ENCODE assay signal across 34 cellular contexts in genomic region chr18:44691148-44691925, GRCh38. TPM values are rescaled to one million over a fixed set of nuclear protein-coding genes. Genes with fewer than 3 reads are reported as not detected.
DNase-seq lines count a peak whose midpoint lies in the region; ATAC-seq, FAIRE-seq and TF ChIP-seq lines count a peak whose summit lies in the region.
"Had no signal": no experiment of that assay in that cellular context is flagged by ENCODE, and none has a peak within 500 bp of the region (broad histone marks: within the 10 kb centered on the region; RNA-seq: fewer than 3 reads in every experiment).

No MANE protein-coding gene starts in this region.

- FAIRE-seq in pancreas (lab: Jason Lieb, UNC): no peak
- FAIRE-seq: GM19239, H54, HTR-8/SVneo had no signal

- peak; percentile 94 for ATAC-seq in left colon
- peak; percentile 76 to 89 (median 80) for ATAC-seq in pancreas
- no peak for ATAC-seq in activated T-helper 17 cell treated with anti-CD3 and anti-CD28 coated beads, Interleukin-2, amount 50 U/mL, for 72 hours (replicated peaks)
- ATAC-seq in HG03097 (IDR thresholded peaks at IDR 0.05; ENCODE audit: low FRiP score, unreplicated experiment): no peak
- no peak for ATAC-seq in HG03469 (IDR thresholded peaks at IDR 0.05; ENCODE audit: unreplicated experiment)
- ATAC-seq: foreskin keratinocyte, right cardiac atrium had no signal

- no peaks in the 10 kb centered on the region for H3K36me3 ChIP-seq in pancreas
- H3K36me3 ChIP-seq: adrenal gland, esophagus squamous epithelium, MG63, transverse colon had no signal

- H3K4me3 Mint-ChIP-seq in activated T-helper 17 cell treated with anti-CD3 and anti-CD28 coated beads, Interleukin-2, amount 50 U/mL, for 72 hours: no peak overlapping the region
- H3K4me3 Mint-ChIP-seq: activated naive CD4-positive, alpha-beta T cell treated with anti-CD3 and anti-CD28 coated beads, Interleukin-2, amount 10 ng/mL, durations not matched to agents 7 days and 5 days; CD4-positive, CD25-positive, alpha-beta regulatory T cell; central memory CD8-positive, alpha-beta T cell; dendritic cell treated with granulocyte-macrophage colony-stimulating factor and Interleukin-4, amounts not matched to agents 40 ng/mL and 50 ng/mL, for 4 days; endodermal cell had no signal

- H3K27ac Mint-ChIP-seq in activated T-helper 17 cell treated with anti-CD3 and anti-CD28 coated beads, Interleukin-2, amount 50 U/mL, for 72 hours: no peak overlapping the region
- H3K27ac Mint-ChIP-seq: activated naive CD4-positive, alpha-beta T cell treated with anti-CD3 and anti-CD28 coated beads, Interleukin-2, amount 10 ng/mL, durations not matched to agents 7 days and 5 days; CD4-positive, CD25-positive, alpha-beta regulatory T cell; dendritic cell treated with granulocyte-macrophage colony-stimulating factor and Interleukin-4, amounts not matched to agents 40 ng/mL and 50 ng/mL, for 4 days; endodermal cell had no signal

- H3K36me3 Mint-ChIP-seq in activated T-helper 17 cell treated with anti-CD3 and anti-CD28 coated beads, Interleukin-2, amount 50 U/mL, for 72 hours (ENCODE audit: low read depth): no peaks in the 10 kb centered on the region
- H3K36me3 Mint-ChIP-seq: activated naive CD4-positive, alpha-beta T cell treated with anti-CD3 and anti-CD28 coated beads, Interleukin-2, amount 10 ng/mL, durations not matched to agents 7 days and 5 days; CD4-positive, CD25-positive, alpha-beta regulatory T cell had no signal

- H3K9me3 ChIP-seq in pancreas: no peaks in the 10 kb centered on the region
- H3K9me3 ChIP-seq: adrenal gland, esophagus squamous epithelium, transverse colon had no signal

- H3K27me3 ChIP-seq in pancreas: no peaks in the 10 kb centered on the region
- H3K27me3 ChIP-seq: adrenal gland, esophagus squamous epithelium, foreskin keratinocyte, MG63, transverse colon had no signal

- H3K9me3 Mint-ChIP-seq in activated T-helper 17 cell treated with anti-CD3 and anti-CD28 coated beads, Interleukin-2, amount 50 U/mL, for 72 hours: no peaks in the 10 kb centered on the region
- H3K9me3 Mint-ChIP-seq: activated naive CD4-positive, alpha-beta T cell treated with anti-CD3 and anti-CD28 coated beads, Interleukin-2, amount 10 ng/mL, durations not matched to agents 7 days and 5 days; central memory CD8-positive, alpha-beta T cell; dendritic cell treated with granulocyte-macrophage colony-stimulating factor and Interleukin-4, amounts not matched to agents 40 ng/mL and 50 ng/mL, for 4 days; endodermal cell had no signal

- peaks cover 11 to 39% (median 34%) of the 10 kb centered on the region in 3 donors for H3K4me1 ChIP-seq in pancreas

- H3K4me1 Mint-ChIP-seq in activated T-helper 17 cell treated with anti-CD3 and anti-CD28 coated beads, Interleukin-2, amount 50 U/mL, for 72 hours: peaks cover 8% of the 10 kb centered on the region

- WGBS in pancreas, 2 donors: 16 to 18% methylated on average over 4 of the region's 4 CpGs

- TF ChIP-seq CTCF in 22Rv1 (IDR thresholded peaks at IDR 0.05): no peak
- no peak for TF ChIP-seq CTCF in VCaP (conservative IDR thresholded peaks at IDR 0.05)
- no peak for TF ChIP-seq CTCF in pancreas (IDR thresholded peaks at IDR 0.05)

- intact Hi-C loops in left colon (cut with DNase I, micrococcal nuclease): no loop called here
- intact Hi-C loops in pancreas (cut with DNase I): no loop called here

- DNase-seq in left colon: peak; percentile 45 to 47
- DNase-seq in pancreas: no peak
- DNase-seq in NCI-H1436 treated with DMSO at 0.1 percent for 48 hours (lab: John Stamatoyannopoulos, UW): no peak
- DNase-seq: 8988T; activated CD4-positive, alpha-beta T cell treated with anti-CD3 and anti-CD28 coated beads, Interleukin-2, amount 50 U/mL, for 48 hours; activated CD4-positive, CD25-positive, alpha-beta regulatory T cell treated with anti-CD3 and anti-CD28 coated beads, Interleukin-2, amount 50 U/mL, for 72 hours; activated naive CD4-positive, alpha-beta T cell treated with anti-CD3 and anti-CD28 coated beads, Interleukin-2, amount 10 ng/mL, durations not matched to agents 7 days and 5 days; adrenal gland; CD4-positive, CD25-positive, alpha-beta regulatory T cell; EL; endodermal cell; esophagus squamous epithelium; foreskin keratinocyte; mesendoderm; MG63; NCI-H2029 treated with DMSO at 0.1 percent for 48 hours; NCI-H526; PC-9; right cardiac atrium; Right ventricle myocardium superior; stimulated activated CD8-positive, alpha-beta memory T cell treated with anti-CD3 and anti-CD28 coated beads, Interleukin-4, amount 100 ng/mL, for 48 hours; T-helper 2 cell; transverse colon had no signal

- peaks cover 24% of the 10 kb centered on the region for H3K27me3 Mint-ChIP-seq in activated T-helper 17 cell treated with anti-CD3 and anti-CD28 coated beads, Interleukin-2, amount 50 U/mL, for 72 hours
- H3K27me3 Mint-ChIP-seq: central memory CD8-positive, alpha-beta T cell had no signal

- H3K27ac ChIP-seq in 22Rv1 (peak overlapping the region; percentile 72), VCaP (peak overlapping the region; percentile 71), pancreas (peak overlapping the region in 3 of 4 donors; percentile 19 to 47 (median 20))
- H3K27ac ChIP-seq: adrenal gland, esophagus squamous epithelium, foreskin keratinocyte, KMS-11, PC-9 had no signal

- H3K4me3 ChIP-seq in pancreas: no peak overlapping the region
- H3K4me3 ChIP-seq: adrenal gland, esophagus squamous epithelium, MG63, PC-9, transverse colon had no signal

RNA-seq across cellular contexts. Expression of gene SETBP1, which starts 10.6 kb away (rescaled TPM):
- total RNA-seq in left colon: 10 to 100 TPM; 10.2 to 21.2 TPM
- 10 to 100 TPM; 16.6 to 24.0 (median 20.7) TPM for total RNA-seq in pancreas
- polyA plus RNA-seq in pancreas: 1 to 10 TPM; 3.9 to 6.7 TPM
- 1 to 10 TPM; 2.2 to 7.6 TPM for total RNA-seq in activated T-helper 17 cell treated with anti-CD3 and anti-CD28 coated beads, Interleukin-2, amount 50 U/mL, for 72 hours

Comparison
In these comparisons a context has a peak if more than half of its experiments do, and no peak if none do; other contexts are left out.
1. H3K27ac ChIP-seq: peak in every context shown above with its lines; median percentile 72 in 22Rv1; 71 in VCaP; 20 in pancreas.
2. ATAC-seq: peak in left colon (single experiment) and pancreas (4 of 4); none in activated T-helper 17 cell treated with anti-CD3 and anti-CD28 coated beads, Interleukin-2, amount 50 U/mL, for 72 hours (single experiment), HG03097 (single experiment) and HG03469 (single experiment).
3. DNase-seq: peak in left colon (2 of 2); none in pancreas (0 of 6) and NCI-H1436 treated with DMSO at 0.1 percent for 48 hours (single experiment).